ENCODE assay signal across 9 cellular contexts in the genomic region with DNA sequence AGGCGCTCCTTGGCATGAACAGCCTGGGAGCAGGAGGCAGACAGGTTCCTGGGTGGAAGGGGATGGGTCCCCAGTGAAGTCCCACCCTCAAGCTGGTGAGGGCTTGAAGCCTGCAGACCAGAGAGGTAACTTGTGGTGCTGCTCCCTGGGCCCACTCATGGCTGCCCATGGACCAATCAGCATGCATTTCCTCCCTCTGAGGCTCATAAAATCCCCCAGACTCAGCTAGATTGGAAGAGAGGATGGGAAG. TPM values are rescaled to one million over a fixed set of nuclear protein-coding genes. Genes with fewer than 3 reads are reported as not detected.
DNase-seq lines count a peak whose midpoint lies in the region; ATAC-seq and TF ChIP-seq lines count a peak whose summit lies in the region.
"Had no signal": no experiment of that assay in that cellular context is flagged by ENCODE, and none has a peak within 500 bp of the region (broad histone marks: within the 10 kb centered on the region; RNA-seq: fewer than 3 reads in every experiment).

No MANE protein-coding gene starts in this region.

- H3K4me2 ChIP-seq in PC-9 (peak overlapping the region; percentile 94), neuronal stem cell (ENCODE audit: insufficient read depth, low read length, poor library complexity, severe bottlenecking) (peak overlapping the region; percentile 54)

- ATAC-seq in GM19397 (IDR thresholded peaks at IDR 0.05; ENCODE audit: unreplicated experiment), result no peak

- BruUV-seq in PC-9 (replicated peaks; lab: Mats Ljungman, UMichigan), result no TSS peak

- DNase-seq in PC-9 (no peak), fibroblast of the aortic adventitia (ENCODE audit: low read depth) (no peak), neuronal stem cell (ENCODE audit: low spot score) (no peak), COR-L47 (lab: John Stamatoyannopoulos, UW) (no peak), NCI-H1930 (lab: John Stamatoyannopoulos, UW) (no peak), NCI-H128 (lab: John Stamatoyannopoulos, UW; ENCODE audit: unreplicated experiment) (no peak)
- DNase-seq: NCI-H2171 had no signal

- peak overlapping the region; percentile 4 for H2AK5ac ChIP-seq in neuronal stem cell (ENCODE audit: low read depth, low read length)

- intact Hi-C loops in PC-9 (cut with micrococcal nuclease; ENCODE audit: unreplicated experiment), result no loop called here

- peaks cover 5% of the 10 kb centered on the region; the same call in 1 of the 2 replicates for H3F3A ChIP-seq in PC-9 (ENCODE audit: insufficient read depth, low read depth)

- H4K91ac ChIP-seq in neuronal stem cell (ENCODE audit: low read depth, low read length, poor library complexity), result peak overlapping the region; percentile 22

- peaks cover 3% of the 10 kb centered on the region for H3K79me1 ChIP-seq in neuronal stem cell (ENCODE audit: low read depth, low read length)

- H2AFZ ChIP-seq in PC-9, result peak overlapping the region; percentile 98
- H2AFZ ChIP-seq in neuronal stem cell (ENCODE audit: low read length), result peak overlapping the region; percentile 98

- H3K27me3 ChIP-seq in PC-9 (ENCODE audit: insufficient read depth, low read depth), result no peaks in the 10 kb centered on the region; the same call in 1 of the 2 replicates
- no peaks in the 10 kb centered on the region for H3K27me3 ChIP-seq in neuronal stem cell (ENCODE audit: control insufficient read depth in 3 of 3, insufficient read depth in 3 of 3, low read depth in 1 of 3, low read length in 3 of 3)

- H3K18ac ChIP-seq in neuronal stem cell (ENCODE audit: low read length), result peak overlapping the region; percentile 96

- H3K9me2 ChIP-seq in PC-9 (ENCODE audit: insufficient read depth), result no peaks in the 10 kb centered on the region; the same call in 1 of the 2 replicates

- H3K36me3 ChIP-seq in PC-9 (ENCODE audit: low read depth) (no peaks in the 10 kb centered on the region), neuronal stem cell (replicated peaks in 1 of 2; ENCODE audit: control insufficient read depth in 2 of 2, insufficient read depth in 2 of 2, low read length in 2 of 2) (peaks cover 0 to 47% of the 10 kb centered on the region in 2 donors)

- H3K79me2 ChIP-seq in PC-9 (ENCODE audit: low read depth), result no peaks in the 10 kb centered on the region

- H3K4me3 ChIP-seq in PC-9 (peak overlapping the region; percentile 59; the same call in 1 of the 2 replicates), fibroblast of the aortic adventitia (ENCODE audit: low read depth, low read length) (peak overlapping the region; percentile 57), neuronal stem cell (ENCODE audit: low read length in 2 of 2) (peak overlapping the region; percentile 58 to 71)

- H3K27ac ChIP-seq in 22Rv1 (peak overlapping the region; percentile 98), PC-9 (no peak overlapping the region), neuronal stem cell (replicated peaks; ENCODE audit: low read length) (no peak overlapping the region)

- H2BK15ac ChIP-seq in neuronal stem cell (ENCODE audit: low read length), result no peak overlapping the region

- WGBS in neuronal stem cell (ENCODE audit: extremely low coverage in 2 of 2, insufficient read length in 2 of 2, insufficient replicate concordance in 1 of 2), 2 donors, result no CpG with 5 or more reads among the region's 1 CpG

- H3K9me3 ChIP-seq in PC-9 (ENCODE audit: insufficient read depth, low read depth), result no peaks in the 10 kb centered on the region; the same call in 1 of the 2 replicates
- peaks cover 0 to 2% of the 10 kb centered on the region in 2 donors for H3K9me3 ChIP-seq in neuronal stem cell (replicated peaks in 1 of 2; ENCODE audit: control insufficient read depth in 2 of 2, insufficient read depth in 1 of 2, low read depth in 1 of 2, low read length in 2 of 2)

- CTCF ChIA-PET in PC-9 (lab: Charles Lee), result interaction anchor here (0.6 kb wide), 1 partner anchor 408 kb away, joined by 11 read pairs; no protein-coding TSS in a partner anchor

- H2BK120ac ChIP-seq in neuronal stem cell (ENCODE audit: low read depth, low read length), result no peak overlapping the region

- no peak overlapping the region for H2BK5ac ChIP-seq in neuronal stem cell (ENCODE audit: low read length)

- peak overlapping the region; percentile 8 for H3K23ac ChIP-seq in neuronal stem cell (ENCODE audit: low read depth, low read length, poor library complexity)

- no peak overlapping the region for H4K8ac ChIP-seq in neuronal stem cell (ENCODE audit: low read depth, low read length)

- POLR2A ChIA-PET in PC-9 (lab: Charles Lee; ENCODE audit: unreplicated experiment), result interaction anchor here (0.6 to 0.7 kb wide), 5 partner anchors 18 to 1000 kb away, joined by 3 to 13 read pairs (median 3); no protein-coding TSS in a partner anchor

- H2BK12ac ChIP-seq in neuronal stem cell (ENCODE audit: low read length), result peak overlapping the region; percentile 12

- peak overlapping the region; percentile 8 for H3K4ac ChIP-seq in neuronal stem cell (ENCODE audit: low read length)

- H3K4me1 ChIP-seq in PC-9 (replicated peaks; ENCODE audit: insufficient read depth), result peaks cover 6% of the 10 kb centered on the region
- H3K4me1 ChIP-seq in neuronal stem cell (ENCODE audit: control insufficient read depth in 2 of 2, insufficient read depth in 1 of 2, low read depth in 1 of 2, low read length in 2 of 2), result peaks cover 6% of the 10 kb centered on the region in 2 donors

- TF ChIP-seq CTCF in 22Rv1 (IDR thresholded peaks at IDR 0.05) (no peak), PC-9 (conservative IDR thresholded peaks at IDR 0.05) (no peak), fibroblast of the aortic adventitia (IDR thresholded peaks at IDR 0.05; ENCODE audit: insufficient read depth, low read length) (no peak)

- no peak overlapping the region for H3K14ac ChIP-seq in neuronal stem cell (ENCODE audit: low read length)

- H4K20me1 ChIP-seq in PC-9 (ENCODE audit: insufficient read depth), result no peaks in the 10 kb centered on the region

- H3K9ac ChIP-seq in neuronal stem cell (ENCODE audit: low read depth, low read length, poor library complexity), result peak overlapping the region; percentile 84

RNA-seq across cellular contexts. Expression of gene A2M, which starts 50.2 kb away (rescaled TPM):
- not detected in 2 replicates for total RNA-seq in PC-9 (2021)
- 0.54 and 10.6 TPM in 2 replicates for total RNA-seq in fibroblast of the aortic adventitia (ENCODE audit: low replicate concordance)
- 0.06 TPM for polyA plus RNA-seq in neuronal stem cell (2013, experiment 1 of 2)
- 0.06 TPM for polyA plus RNA-seq in neuronal stem cell (2013, experiment 2 of 2)
